ENCODE assay signal across 10 cellular contexts in the genomic region with DNA sequence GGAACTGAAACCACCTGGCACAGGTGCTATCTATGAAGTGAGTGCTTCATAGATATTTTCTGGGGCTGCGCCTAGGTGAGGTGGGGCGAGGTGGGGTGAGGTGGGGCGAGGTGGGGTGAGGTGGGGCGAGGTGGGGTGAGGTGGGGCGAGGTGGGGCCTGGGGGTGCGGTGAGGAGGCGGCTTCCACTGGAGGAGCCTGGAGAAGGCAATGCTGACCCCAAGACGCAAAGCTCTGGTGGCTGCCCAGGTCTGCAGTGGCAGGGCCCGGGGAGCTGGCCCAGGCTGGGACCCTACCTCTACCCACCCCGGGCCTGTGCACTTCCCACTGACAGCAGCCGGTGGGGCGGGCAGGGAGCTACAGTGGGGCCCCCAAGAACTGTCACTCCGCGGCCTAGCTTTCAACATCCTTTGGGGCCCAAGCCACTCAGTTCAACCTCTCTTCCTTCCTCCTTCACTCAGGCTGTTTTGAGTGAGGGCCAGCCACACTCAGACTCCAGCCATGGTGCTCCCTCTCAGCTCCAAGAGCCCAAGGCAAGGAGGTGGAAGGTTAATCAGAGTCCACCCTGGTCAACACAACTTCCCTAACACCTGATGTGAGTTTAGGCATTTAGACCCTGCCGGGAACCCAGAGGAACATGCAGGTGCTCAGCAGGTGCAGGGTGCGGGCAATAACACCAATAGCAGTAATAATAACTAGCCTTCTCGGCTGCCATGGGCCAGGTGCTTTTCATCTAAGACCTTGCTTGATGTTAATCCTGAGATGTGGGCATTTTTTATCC.
DNase-seq lines count a peak whose midpoint lies in the region; ATAC-seq and TF ChIP-seq lines count a peak whose summit lies in the region.
"Had no signal": no experiment of that assay in that cellular context is flagged by ENCODE, and none has a peak within 500 bp of the region (broad histone marks: within the 10 kb centered on the region; RNA-seq: fewer than 3 reads in every experiment).

No MANE protein-coding gene starts in this region.

- no peaks in the 10 kb centered on the region for H3K36me3 Mint-ChIP-seq in activated naive CD4-positive, alpha-beta T cell treated with anti-CD3 and anti-CD28 coated beads for 36 hours (ENCODE audit: low read depth)
- H3K36me3 Mint-ChIP-seq in activated CD4-positive, alpha-beta memory T cell treated with anti-CD3 and anti-CD28 coated beads, Interleukin-2, amount 10 ng/mL, durations not matched to agents 7 days and 5 days (ENCODE audit: low read depth), result peaks cover 15% of the 10 kb centered on the region

- H3K4me1 Mint-ChIP-seq in activated naive CD4-positive, alpha-beta T cell treated with anti-CD3 and anti-CD28 coated beads for 36 hours (ENCODE audit: low read depth), result peaks cover 96% of the 10 kb centered on the region
- H3K4me1 Mint-ChIP-seq in activated CD4-positive, alpha-beta memory T cell treated with anti-CD3 and anti-CD28 coated beads, Interleukin-2, amount 10 ng/mL, durations not matched to agents 7 days and 5 days, result peaks cover 100% of the 10 kb centered on the region

- H3K27ac ChIP-seq in layer of hippocampus (ENCODE audit: low read depth, low read length), result peak overlapping the region; percentile 43
- H3K27ac ChIP-seq in transverse colon, result peak overlapping the region; percentile 83 to 89 (median 86)

- no peak for TF ChIP-seq CTCF in transverse colon (IDR thresholded peaks at IDR 0.05)

- no peak for TF ChIP-seq POLR2A in transverse colon (IDR thresholded peaks at IDR 0.05)

- in situ Hi-C loops in transverse colon (cut with MboI; ENCODE audit: low pct_ligation_motif_present in 1 of 4, low pct_unique_long_range_greater_than_20kb in 1 of 4, low sequenced_read_pairs in 3 of 4), result no loop called here

- H3K9me3 Mint-ChIP-seq in activated naive CD4-positive, alpha-beta T cell treated with anti-CD3 and anti-CD28 coated beads for 36 hours, result no peaks in the 10 kb centered on the region
- H3K9me3 Mint-ChIP-seq in activated CD4-positive, alpha-beta memory T cell treated with anti-CD3 and anti-CD28 coated beads, Interleukin-2, amount 10 ng/mL, durations not matched to agents 7 days and 5 days, result no peaks in the 10 kb centered on the region
- H3K9me3 Mint-ChIP-seq: nephron progenitor cell had no signal

- peak overlapping the region; percentile 47 for H3K4me3 Mint-ChIP-seq in activated naive CD4-positive, alpha-beta T cell treated with anti-CD3 and anti-CD28 coated beads for 36 hours
- peak overlapping the region; percentile 60 for H3K4me3 Mint-ChIP-seq in activated CD4-positive, alpha-beta memory T cell treated with anti-CD3 and anti-CD28 coated beads, Interleukin-2, amount 10 ng/mL, durations not matched to agents 7 days and 5 days
- H3K4me3 Mint-ChIP-seq: nephron progenitor cell had no signal

- DNase-seq in activated naive CD4-positive, alpha-beta T cell treated with anti-CD3 and anti-CD28 coated beads for 36 hours, result peak; percentile 62
- DNase-seq in activated naive CD4-positive, alpha-beta T cell treated with anti-CD3 and anti-CD28 coated beads, Interleukin-2, amount 50 U/mL, for 16 hours, result no peak
- DNase-seq in activated CD4-positive, alpha-beta memory T cell treated with anti-CD3 and anti-CD28 coated beads, Interleukin-2, amount 10 ng/mL, durations not matched to agents 7 days and 5 days, result peak; percentile 64
- DNase-seq in transverse colon (no peak), NCI-H82 treated with DMSO at 0.1 percent for 48 hours (lab: John Stamatoyannopoulos, UW; ENCODE audit: unreplicated experiment) (no peak)
- DNase-seq: NCI-H69, nephron progenitor cell had no signal

- intact Hi-C loops in activated naive CD4-positive, alpha-beta T cell treated with anti-CD3 and anti-CD28 coated beads for 36 hours (cut with micrococcal nuclease), result loop anchor here (5.0 kb wide), 1 partner anchor 320 kb away; no protein-coding TSS in a partner anchor
- intact Hi-C loops in transverse colon (cut with DNase I; ENCODE audit: low total_unique reads), result no loop called here

- H3K27me3 Mint-ChIP-seq in activated naive CD4-positive, alpha-beta T cell treated with anti-CD3 and anti-CD28 coated beads for 36 hours (ENCODE audit: low read depth), result no peaks in the 10 kb centered on the region
- no peaks in the 10 kb centered on the region for H3K27me3 Mint-ChIP-seq in activated CD4-positive, alpha-beta memory T cell treated with anti-CD3 and anti-CD28 coated beads, Interleukin-2, amount 10 ng/mL, durations not matched to agents 7 days and 5 days

- H3K9me3 ChIP-seq in transverse colon, result no peaks in the 10 kb centered on the region

- CTCF ChIA-PET in activated naive CD4-positive, alpha-beta T cell treated with anti-CD3 and anti-CD28 coated beads for 36 hours (lab: Charles Lee), result interaction anchor here (0.6 to 16.5 kb wide), 11 partner anchors 11 to 427 kb away, joined by 3 to 505 read pairs (median 6); partner anchors contain the start of gene ZFP36L2
- CTCF ChIA-PET in activated CD4-positive, alpha-beta memory T cell treated with anti-CD3 and anti-CD28 coated beads, Interleukin-2, amount 10 ng/mL, durations not matched to agents 7 days and 5 days (lab: Charles Lee), result interaction anchor here (0.6 to 12.1 kb wide), 10 partner anchors 8 to 438 kb away, joined by 3 to 316 read pairs (median 8); partner anchors contain the start of gene ZFP36L2

- peak overlapping the region; percentile 81 for H3K27ac Mint-ChIP-seq in activated naive CD4-positive, alpha-beta T cell treated with anti-CD3 and anti-CD28 coated beads for 36 hours
- H3K27ac Mint-ChIP-seq in activated CD4-positive, alpha-beta memory T cell treated with anti-CD3 and anti-CD28 coated beads, Interleukin-2, amount 10 ng/mL, durations not matched to agents 7 days and 5 days, result peak overlapping the region; percentile 99
- H3K27ac Mint-ChIP-seq: nephron progenitor cell had no signal

- H3K27me3 ChIP-seq in layer of hippocampus (ENCODE audit: control insufficient read depth, insufficient read depth, low read length) (no peaks in the 10 kb centered on the region), transverse colon (no peaks in the 10 kb centered on the region)

- peaks cover 39 to 79% (median 46%) of the 10 kb centered on the region in 4 donors for H3K4me1 ChIP-seq in transverse colon

- no peaks in the 10 kb centered on the region for H3K36me3 ChIP-seq in transverse colon

- POLR2A ChIA-PET in activated CD4-positive, alpha-beta memory T cell treated with anti-CD3 and anti-CD28 coated beads, Interleukin-2, amount 10 ng/mL, durations not matched to agents 7 days and 5 days (lab: Charles Lee), result interaction anchor here (1.0 to 21.7 kb wide), 11 partner anchors 7 to 427 kb away, joined by 3 to 1053 read pairs (median 16); partner anchors contain the start of gene ZFP36L2

- H3K4me3 ChIP-seq in transverse colon, result no peak overlapping the region

- TF ChIP-seq EP300 in transverse colon (IDR thresholded peaks at IDR 0.05; ENCODE audit: low read depth), result no peak

- ATAC-seq in HG03025 (IDR thresholded peaks at IDR 0.05; ENCODE audit: low FRiP score, unreplicated experiment) (no peak), GM21786 (IDR thresholded peaks at IDR 0.05; ENCODE audit: unreplicated experiment) (no peak)

- 66% methylated on average over 15 of the region's 17 CpGs; no CpG with 5 or more reads in 1 of the 2 donors for WGBS in transverse colon (ENCODE audit: low coverage in 1 of 2), 2 donors

Comparison
In these comparisons a context has a peak if more than half of its experiments do, and no peak if none do; other contexts are left out.
1. DNase-seq: peak in activated naive CD4-positive, alpha-beta T cell treated with anti-CD3 and anti-CD28 coated beads for 36 hours (single experiment) and activated CD4-positive, alpha-beta memory T cell treated with anti-CD3 and anti-CD28 coated beads, Interleukin-2, amount 10 ng/mL, durations not matched to agents 7 days and 5 days (single experiment); none in activated naive CD4-positive, alpha-beta T cell treated with anti-CD3 and anti-CD28 coated beads, Interleukin-2, amount 50 U/mL, for 16 hours (single experiment), transverse colon (single experiment) and NCI-H82 treated with DMSO at 0.1 percent for 48 hours (single experiment).